Comparison of ENCODE assay signal across 18 cellular contexts in the genomic region with DNA sequence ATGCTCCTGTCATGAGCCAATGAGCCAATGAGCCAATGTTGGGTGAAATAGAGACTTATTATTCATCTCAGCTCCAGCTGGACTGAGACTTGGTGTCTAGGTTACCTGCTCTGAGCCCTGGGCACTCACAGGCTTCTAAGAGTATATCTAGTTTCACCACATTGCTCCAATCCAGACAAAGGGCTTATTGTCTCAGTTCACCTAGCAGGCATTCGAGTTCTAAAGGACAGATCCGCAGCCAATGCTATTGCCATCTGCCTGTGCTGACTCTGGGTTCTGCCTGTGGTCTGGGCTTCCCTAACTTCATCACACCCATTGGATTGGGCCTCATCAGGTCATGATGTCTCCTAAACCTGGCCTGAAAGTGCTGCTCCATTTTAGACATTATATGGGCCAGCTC.
DNase-seq lines count a peak whose midpoint lies in the region; TF ChIP-seq lines count a peak whose summit lies in the region.
"Had no signal": no experiment of that assay in that cellular context is flagged by ENCODE, and none has a peak within 500 bp of the region (broad histone marks: within the 10 kb centered on the region; RNA-seq: fewer than 3 reads in every experiment).

No MANE protein-coding gene starts in this region.

- CTCF ChIA-PET in mammary epithelial cell (lab: Charles Lee; ENCODE audit: low non-redundant PET) = no interaction called here

- no TSS peak for BruUV-seq in mammary epithelial cell (replicated peaks; lab: Mats Ljungman, UMichigan)

- no peaks in the 10 kb centered on the region for H4K20me1 ChIP-seq in mammary epithelial cell (ENCODE audit: insufficient read depth, low read length)

- no peak overlapping the region for H3K4me3 ChIP-seq in mammary epithelial cell (replicated peaks in 1 of 3; ENCODE audit: insufficient read depth in 1 of 3, low read depth in 2 of 3, low read length in 3 of 3)
- H3K4me3 ChIP-seq in transverse colon = no peak overlapping the region
- H3K4me3 ChIP-seq: GM23338, SJCRH30 had no signal

- H3K9me3 Mint-ChIP-seq in progenitor cell of endocrine pancreas (ENCODE audit: low read depth) = peaks cover 8% of the 10 kb centered on the region

- no peaks in the 10 kb centered on the region for H3K36me3 Mint-ChIP-seq in progenitor cell of endocrine pancreas (ENCODE audit: insufficient read depth)
- H3K36me3 Mint-ChIP-seq: IgD-negative memory B cell had no signal

- no peak for TF ChIP-seq EP300 in transverse colon (IDR thresholded peaks at IDR 0.05; ENCODE audit: low read depth)

- dilution Hi-C loops in mammary epithelial cell (cut with HindIII; ENCODE audit: low sequenced_read_pairs) = no loop called here

- no peaks in the 10 kb centered on the region for H3K36me3 ChIP-seq in mammary epithelial cell (ENCODE audit: insufficient read depth, low read length)
- no peaks in the 10 kb centered on the region for H3K36me3 ChIP-seq in transverse colon
- H3K36me3 ChIP-seq: SJCRH30 had no signal

- H3K4me2 ChIP-seq in mammary epithelial cell (ENCODE audit: insufficient read depth, low read depth, low read length) = no peak overlapping the region
- H3K4me2 ChIP-seq: GM23338 had no signal

- 5% methylated on average over 2 of the region's 2 CpGs for WGBS in mammary epithelial cell (ENCODE audit: low coverage, missing lambda C conversion rate)
- WGBS in transverse colon (ENCODE audit: low coverage in 1 of 2), 2 donors = 37% methylated on average over 2 of the region's 2 CpGs; no CpG with 5 or more reads in 1 of the 2 donors

- H3K9me3 ChIP-seq in mammary epithelial cell (replicated peaks; ENCODE audit: insufficient read depth, low read length) (no peaks in the 10 kb centered on the region), transverse colon (peaks cover 0 to 3% of the 10 kb centered on the region in 2 donors)
- H3K9me3 ChIP-seq: SJCRH30 had no signal

- H3K4me1 ChIP-seq in mammary epithelial cell (ENCODE audit: insufficient read depth, low read length) (no peaks in the 10 kb centered on the region), transverse colon (no peaks in the 10 kb centered on the region)
- H3K4me1 ChIP-seq: SJCRH30 had no signal

- no peak for TF ChIP-seq CTCF in mammary epithelial cell (conservative IDR thresholded peaks at IDR 0.05 in 1 of 2, IDR thresholded peaks at IDR 0.05 in 1 of 2; ENCODE audit: extremely low read depth in 1 of 2, insufficient read depth in 1 of 2, low read depth in 1 of 2, low read length in 2 of 2)
- no peak for TF ChIP-seq CTCF in progenitor cell of endocrine pancreas (IDR thresholded peaks at IDR 0.05; ENCODE audit: unreplicated experiment)
- TF ChIP-seq CTCF in transverse colon (IDR thresholded peaks at IDR 0.05) = no peak

- H3K27ac Mint-ChIP-seq in progenitor cell of endocrine pancreas = peak overlapping the region; percentile 12
- H3K27ac Mint-ChIP-seq: CD8-positive, alpha-beta memory T cell; GM23338; IgD-negative memory B cell had no signal

- peaks cover 9% of the 10 kb centered on the region for H3K27me3 Mint-ChIP-seq in progenitor cell of endocrine pancreas
- H3K27me3 Mint-ChIP-seq: IgD-negative memory B cell had no signal

- H3K4me1 Mint-ChIP-seq in progenitor cell of endocrine pancreas (ENCODE audit: low read depth) = peaks cover 4% of the 10 kb centered on the region
- H3K4me1 Mint-ChIP-seq: CD8-positive, alpha-beta memory T cell; GM23338; IgD-negative memory B cell had no signal

- no peak overlapping the region for H3K4me3 Mint-ChIP-seq in progenitor cell of endocrine pancreas (ENCODE audit: low read depth)
- H3K4me3 Mint-ChIP-seq: CD8-positive, alpha-beta memory T cell; GM23338 had no signal

- no peak overlapping the region for H2AFZ ChIP-seq in mammary epithelial cell (ENCODE audit: low read depth, low read length)
- H2AFZ ChIP-seq: GM23338 had no signal

- intact Hi-C loops in mammary epithelial cell (cut with micrococcal nuclease) (no loop called here), transverse colon (cut with DNase I; ENCODE audit: low total_unique reads) (no loop called here)

- no peaks in the 10 kb centered on the region for H3K27me3 ChIP-seq in mammary epithelial cell (ENCODE audit: insufficient read depth, low read length)
- H3K27me3 ChIP-seq in transverse colon = no peaks in the 10 kb centered on the region
- H3K27me3 ChIP-seq: SJCRH30 had no signal

- TF ChIP-seq POLR2A in transverse colon (IDR thresholded peaks at IDR 0.05) = no peak

- peak; percentile 29 for DNase-seq in NCI-H748 (lab: John Stamatoyannopoulos, UW; ENCODE audit: unreplicated experiment)
- DNase-seq in NCI-H748 treated with DMSO at 0.1 percent for 48 hours (lab: John Stamatoyannopoulos, UW) = no peak
- DNase-seq in NCI-H2107 (lab: John Stamatoyannopoulos, UW) = peak; percentile 1
- DNase-seq in mammary epithelial cell = peak; percentile 13
- no peak for DNase-seq in progenitor cell of endocrine pancreas (ENCODE audit: low spot score, unreplicated experiment)
- no peak for DNase-seq in mesenteric fat pad (ENCODE audit: low spot score)
- DNase-seq in transverse colon = no peak
- no peak for DNase-seq in activated effector memory CD4-positive, alpha-beta T cell treated with anti-CD3 and anti-CD28 coated beads, Interleukin-2, amount 50 U/mL, for 16 hours
- DNase-seq: CD8-positive, alpha-beta memory T cell; NCI-H1417; NCI-H1694 treated with DMSO at 0.1 percent for 48 hours; NCI-H2171 treated with DMSO at 0.1 percent for 48 hours; NCI-H446 treated with DMSO at 0.1 percent for 48 hours; OCI-M1 had no signal

- no peak overlapping the region for H3K9ac ChIP-seq in mammary epithelial cell (ENCODE audit: insufficient read depth, low read length)

- no peaks in the 10 kb centered on the region for H3K79me2 ChIP-seq in mammary epithelial cell (ENCODE audit: insufficient read depth, low read length)

- H3K27ac ChIP-seq in mammary epithelial cell (ENCODE audit: insufficient read depth, low read depth, low read length) = no peak overlapping the region
- H3K27ac ChIP-seq in transverse colon = no peak overlapping the region
- H3K27ac ChIP-seq: C4-2B, SJCRH30 had no signal

- in situ Hi-C loops in mammary epithelial cell (cut with MboI; ENCODE audit: low sequenced_read_pairs in 2 of 2) = no loop called here
- in situ Hi-C loops in transverse colon (cut with MboI; ENCODE audit: low pct_ligation_motif_present in 1 of 4, low pct_unique_long_range_greater_than_20kb in 1 of 4, low sequenced_read_pairs in 3 of 4) = no loop called here

Comparison
In these comparisons a context has a peak if more than half of its experiments do, and no peak if none do; other contexts are left out.
1. DNase-seq: peak in NCI-H748 (single experiment), NCI-H2107 (single experiment) and mammary epithelial cell (single experiment); none in NCI-H748 treated with DMSO at 0.1 percent for 48 hours (single experiment), progenitor cell of endocrine pancreas (single experiment), mesenteric fat pad (single experiment), transverse colon (single experiment) and activated effector memory CD4-positive, alpha-beta T cell treated with anti-CD3 and anti-CD28 coated beads, Interleukin-2, amount 50 U/mL, for 16 hours (single experiment).